ENCODE assay signal across 1 cellular context in the genomic region with DNA sequence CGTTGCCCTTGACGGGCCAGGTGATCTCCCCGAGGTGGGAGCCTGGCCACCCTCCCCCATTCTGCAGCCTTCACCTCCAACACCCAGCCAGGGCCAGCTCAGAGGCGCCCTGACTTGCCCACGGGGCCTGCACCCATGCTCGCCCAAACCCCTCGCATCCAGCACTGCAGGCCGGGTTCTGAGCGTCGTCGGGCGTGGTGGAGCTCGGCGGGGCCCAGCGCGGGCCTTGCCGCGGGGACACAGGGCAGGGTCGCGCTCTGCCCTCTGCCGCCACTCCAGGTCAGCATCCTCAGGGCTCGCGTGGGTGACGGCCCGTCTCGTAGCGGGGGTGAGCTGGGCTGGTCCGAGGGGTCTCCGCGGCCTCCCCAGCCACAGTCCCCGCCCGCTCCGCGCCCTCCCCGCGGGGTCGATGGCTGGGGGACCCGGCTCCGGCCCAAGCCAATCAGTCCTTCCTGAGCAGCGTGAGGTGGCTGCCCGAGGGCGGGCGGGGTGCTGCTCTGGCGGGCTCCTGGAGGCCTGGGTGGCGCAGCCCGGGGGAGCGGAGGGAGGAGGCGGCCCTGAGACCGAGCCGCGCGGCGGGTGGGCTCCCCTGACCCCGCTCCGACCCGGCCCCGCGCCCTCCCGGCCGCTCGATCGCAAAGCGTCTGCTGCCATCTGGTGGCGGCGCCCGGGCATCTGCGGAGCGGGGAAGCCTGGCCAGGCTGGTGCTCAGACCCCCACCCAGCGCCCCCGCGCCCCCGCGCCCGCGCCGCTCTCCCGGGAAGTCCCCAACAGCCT.
A peak's percentile ranks its signal among the peaks of the same experiment; 100 is the strongest.
TF ChIP-seq lines count a peak whose summit lies in the region.

No MANE protein-coding gene starts in this region.

TF ChIP-seq in HEK293, 187 proteins besides CTCF, POLR2A, EP300 and RAD21 (continued from another document and continues in another):
- TF ChIP-seq HOXA7 (CRISPR knock-in tag; IDR thresholded peaks at IDR 0.05; ENCODE audit: borderline replicate concordance) (no peak), SP3 (tag by site-specific recombination; IDR thresholded peaks at IDR 0.05) (no peak), ZNF701 (tag by site-specific recombination; IDR thresholded peaks at IDR 0.05) (no peak), ZNF121 (tag by site-specific recombination; IDR thresholded peaks at IDR 0.05) (no peak), ZNF23 (tag by site-specific recombination; IDR thresholded peaks at IDR 0.05; ENCODE audit: borderline replicate concordance) (no peak), ZNF184 (tag by site-specific recombination; IDR thresholded peaks at IDR 0.05) (no peak; the same call in 1 of the 2 replicates), ZNF596 (tag by site-specific recombination; IDR thresholded peaks at IDR 0.05) (peak; percentile 57; the same call in 1 of the 2 replicates), ZNF211 (tag by site-specific recombination; IDR thresholded peaks at IDR 0.05; ENCODE audit: low read depth) (no peak), ZBTB17 (tag by site-specific recombination; IDR thresholded peaks at IDR 0.05) (no peak), ZEB2 (tag by site-specific recombination; IDR thresholded peaks at IDR 0.05) (no peak), SCRT2 (tag by site-specific recombination; IDR thresholded peaks at IDR 0.05) (no peak), ZNF514 (tag by site-specific recombination; IDR thresholded peaks at IDR 0.05) (no peak), ZBTB48 (tag by site-specific recombination; IDR thresholded peaks at IDR 0.05) (peak; percentile 84), ZNF157 (tag by site-specific recombination; IDR thresholded peaks at IDR 0.05) (no peak), KLF8 (tag by site-specific recombination; IDR thresholded peaks at IDR 0.05) (peak; percentile 33; the same call in 1 of the 2 replicates), KLF7 (tag by site-specific recombination; IDR thresholded peaks at IDR 0.05; ENCODE audit: borderline replicate concordance) (0 out of 2 replicates have a peak, but pooled peaks have one; percentile 10), ZNF433 (tag by site-specific recombination; IDR thresholded peaks at IDR 0.05; ENCODE audit: low read depth) (no peak), ZNF221 (tag by site-specific recombination; IDR thresholded peaks at IDR 0.05; ENCODE audit: borderline replicate concordance) (0 out of 2 replicates have a peak, but pooled peaks have one; percentile 19), ZNF2 (tag by site-specific recombination; IDR thresholded peaks at IDR 0.05) (no peak), ZNF423 (tag by site-specific recombination; IDR thresholded peaks at IDR 0.05) (peak; percentile 60; the same call in 1 of the 2 replicates), ZNF629 (tag by site-specific recombination; IDR thresholded peaks at IDR 0.05) (no peak), ZNF571 (tag by site-specific recombination; IDR thresholded peaks at IDR 0.05) (no peak), ZNF140 (tag by site-specific recombination; IDR thresholded peaks at IDR 0.05) (no peak), ZNF560 (tag by site-specific recombination; IDR thresholded peaks at IDR 0.05; ENCODE audit: borderline replicate concordance) (no peak), ZNF10 (tag by site-specific recombination; IDR thresholded peaks at IDR 0.05) (0 out of 2 replicates have a peak, but pooled peaks have one; percentile 31), ZNF707 (tag by site-specific recombination; IDR thresholded peaks at IDR 0.05) (no peak), ZNF132 (tag by site-specific recombination; IDR thresholded peaks at IDR 0.05; ENCODE audit: borderline replicate concordance) (no peak), SETDB1 (IDR thresholded peaks at IDR 0.05; ENCODE audit: insufficient read length, low read length) (no peak), KLF1 (tag by site-specific recombination; IDR thresholded peaks at IDR 0.05) (peak; percentile 38; the same call in 1 of the 2 replicates), ZNF747 (tag by site-specific recombination; IDR thresholded peaks at IDR 0.05) (no peak), ZNF214 (tag by site-specific recombination; IDR thresholded peaks at IDR 0.05; ENCODE audit: borderline replicate concordance) (no peak), GLI4 (tag by site-specific recombination; IDR thresholded peaks at IDR 0.05) (no peak), ZNF677 (tag by site-specific recombination; IDR thresholded peaks at IDR 0.05) (0 out of 2 replicates have a peak, but pooled peaks have one; percentile 24), ZXDB (tag by site-specific recombination; IDR thresholded peaks at IDR 0.05) (no peak; the same call in none of the 2 replicates), ZBTB7A (tag by site-specific recombination; IDR thresholded peaks at IDR 0.05; ENCODE audit: low read depth) (no peak), GLI2 (tag by site-specific recombination; IDR thresholded peaks at IDR 0.05; ENCODE audit: borderline replicate concordance, low read depth) (no peak), ZSCAN30 (tag by site-specific recombination; IDR thresholded peaks at IDR 0.05) (peak; percentile 98), PRDM1 (tag by site-specific recombination; IDR thresholded peaks at IDR 0.05) (no peak), ZNF530 (tag by site-specific recombination; IDR thresholded peaks at IDR 0.05; ENCODE audit: low read depth) (no peak), ZNF548 (tag by site-specific recombination; IDR thresholded peaks at IDR 0.05) (no peak), ZFP41 (tag by site-specific recombination; IDR thresholded peaks at IDR 0.05; ENCODE audit: borderline replicate concordance) (no peak), ZNF529 (tag by site-specific recombination; IDR thresholded peaks at IDR 0.05; ENCODE audit: insufficient replicate concordance) (no peak), ZNF544 (tag by site-specific recombination; IDR thresholded peaks at IDR 0.05) (no peak), ZNF311 (tag by site-specific recombination; IDR thresholded peaks at IDR 0.05; ENCODE audit: borderline replicate concordance) (no peak), FEZF1 (tag by site-specific recombination; IDR thresholded peaks at IDR 0.05) (no peak)
- TF ChIP-seq, protein P1, sequence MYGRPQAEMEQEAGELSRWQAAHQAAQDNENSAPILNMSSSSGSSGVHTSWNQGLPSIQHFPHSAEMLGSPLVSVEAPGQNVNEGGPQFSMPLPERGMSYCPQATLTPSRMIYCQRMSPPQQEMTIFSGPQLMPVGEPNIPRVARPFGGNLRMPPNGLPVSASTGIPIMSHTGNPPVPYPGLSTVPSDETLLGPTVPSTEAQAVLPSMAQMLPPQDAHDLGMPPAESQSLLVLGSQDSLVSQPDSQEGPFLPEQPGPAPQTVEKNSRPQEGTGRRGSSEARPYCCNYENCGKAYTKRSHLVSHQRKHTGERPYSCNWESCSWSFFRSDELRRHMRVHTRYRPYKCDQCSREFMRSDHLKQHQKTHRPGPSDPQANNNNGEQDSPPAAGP (tag by site-specific recombination; IDR thresholded peaks at IDR 0.05) = peak; percentile 52
- TF ChIP-seq, protein P2, sequence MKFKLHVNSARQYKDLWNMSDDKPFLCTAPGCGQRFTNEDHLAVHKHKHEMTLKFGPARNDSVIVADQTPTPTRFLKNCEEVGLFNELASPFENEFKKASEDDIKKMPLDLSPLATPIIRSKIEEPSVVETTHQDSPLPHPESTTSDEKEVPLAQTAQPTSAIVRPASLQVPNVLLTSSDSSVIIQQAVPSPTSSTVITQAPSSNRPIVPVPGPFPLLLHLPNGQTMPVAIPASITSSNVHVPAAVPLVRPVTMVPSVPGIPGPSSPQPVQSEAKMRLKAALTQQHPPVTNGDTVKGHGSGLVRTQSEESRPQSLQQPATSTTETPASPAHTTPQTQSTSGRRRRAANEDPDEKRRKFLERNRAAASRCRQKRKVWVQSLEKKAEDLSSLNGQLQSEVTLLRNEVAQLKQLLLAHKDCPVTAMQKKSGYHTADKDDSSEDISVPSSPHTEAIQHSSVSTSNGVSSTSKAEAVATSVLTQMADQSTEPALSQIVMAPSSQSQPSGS (tag by site-specific recombination; IDR thresholded peaks at IDR 0.05; ENCODE audit: low read depth) = no peak
- TF ChIP-seq, protein P3, sequence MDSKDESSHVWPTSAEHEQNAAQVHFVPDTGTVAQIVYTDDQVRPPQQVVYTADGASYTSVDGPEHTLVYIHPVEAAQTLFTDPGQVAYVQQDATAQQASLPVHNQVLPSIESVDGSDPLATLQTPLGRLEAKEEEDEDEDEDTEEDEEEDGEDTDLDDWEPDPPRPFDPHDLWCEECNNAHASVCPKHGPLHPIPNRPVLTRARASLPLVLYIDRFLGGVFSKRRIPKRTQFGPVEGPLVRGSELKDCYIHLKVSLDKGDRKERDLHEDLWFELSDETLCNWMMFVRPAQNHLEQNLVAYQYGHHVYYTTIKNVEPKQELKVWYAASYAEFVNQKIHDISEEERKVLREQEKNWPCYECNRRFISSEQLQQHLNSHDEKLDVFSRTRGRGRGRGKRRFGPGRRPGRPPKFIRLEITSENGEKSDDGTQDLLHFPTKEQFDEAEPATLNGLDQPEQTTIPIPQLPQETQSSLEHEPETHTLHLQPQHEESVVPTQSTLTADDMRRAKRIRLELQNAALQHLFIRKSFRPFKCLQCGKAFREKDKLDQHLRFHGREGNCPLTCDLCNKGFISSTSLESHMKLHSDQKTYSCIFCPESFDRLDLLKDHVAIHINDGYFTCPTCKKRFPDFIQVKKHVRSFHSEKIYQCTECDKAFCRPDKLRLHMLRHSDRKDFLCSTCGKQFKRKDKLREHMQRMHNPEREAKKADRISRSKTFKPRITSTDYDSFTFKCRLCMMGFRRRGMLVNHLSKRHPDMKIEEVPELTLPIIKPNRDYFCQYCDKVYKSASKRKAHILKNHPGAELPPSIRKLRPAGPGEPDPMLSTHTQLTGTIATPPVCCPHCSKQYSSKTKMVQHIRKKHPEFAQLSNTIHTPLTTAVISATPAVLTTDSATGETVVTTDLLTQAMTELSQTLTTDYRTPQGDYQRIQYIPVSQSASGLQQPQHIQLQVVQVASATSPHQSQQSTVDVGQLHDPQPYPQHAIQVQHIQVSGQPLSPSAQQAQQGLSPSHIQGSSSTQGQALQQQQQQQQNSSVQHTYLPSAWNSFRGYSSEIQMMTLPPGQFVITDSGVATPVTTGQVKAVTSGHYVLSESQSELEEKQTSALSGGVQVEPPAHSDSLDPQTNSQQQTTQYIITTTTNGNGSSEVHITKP (tag by site-specific recombination; IDR thresholded peaks at IDR 0.05) = no peak
- TF ChIP-seq, protein P4, sequence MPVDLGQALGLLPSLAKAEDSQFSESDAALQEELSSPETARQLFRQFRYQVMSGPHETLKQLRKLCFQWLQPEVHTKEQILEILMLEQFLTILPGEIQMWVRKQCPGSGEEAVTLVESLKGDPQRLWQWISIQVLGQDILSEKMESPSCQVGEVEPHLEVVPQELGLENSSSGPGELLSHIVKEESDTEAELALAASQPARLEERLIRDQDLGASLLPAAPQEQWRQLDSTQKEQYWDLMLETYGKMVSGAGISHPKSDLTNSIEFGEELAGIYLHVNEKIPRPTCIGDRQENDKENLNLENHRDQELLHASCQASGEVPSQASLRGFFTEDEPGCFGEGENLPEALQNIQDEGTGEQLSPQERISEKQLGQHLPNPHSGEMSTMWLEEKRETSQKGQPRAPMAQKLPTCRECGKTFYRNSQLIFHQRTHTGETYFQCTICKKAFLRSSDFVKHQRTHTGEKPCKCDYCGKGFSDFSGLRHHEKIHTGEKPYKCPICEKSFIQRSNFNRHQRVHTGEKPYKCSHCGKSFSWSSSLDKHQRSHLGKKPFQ (tag by site-specific recombination; IDR thresholded peaks at IDR 0.05) = no peak
- TF ChIP-seq, protein P5, sequence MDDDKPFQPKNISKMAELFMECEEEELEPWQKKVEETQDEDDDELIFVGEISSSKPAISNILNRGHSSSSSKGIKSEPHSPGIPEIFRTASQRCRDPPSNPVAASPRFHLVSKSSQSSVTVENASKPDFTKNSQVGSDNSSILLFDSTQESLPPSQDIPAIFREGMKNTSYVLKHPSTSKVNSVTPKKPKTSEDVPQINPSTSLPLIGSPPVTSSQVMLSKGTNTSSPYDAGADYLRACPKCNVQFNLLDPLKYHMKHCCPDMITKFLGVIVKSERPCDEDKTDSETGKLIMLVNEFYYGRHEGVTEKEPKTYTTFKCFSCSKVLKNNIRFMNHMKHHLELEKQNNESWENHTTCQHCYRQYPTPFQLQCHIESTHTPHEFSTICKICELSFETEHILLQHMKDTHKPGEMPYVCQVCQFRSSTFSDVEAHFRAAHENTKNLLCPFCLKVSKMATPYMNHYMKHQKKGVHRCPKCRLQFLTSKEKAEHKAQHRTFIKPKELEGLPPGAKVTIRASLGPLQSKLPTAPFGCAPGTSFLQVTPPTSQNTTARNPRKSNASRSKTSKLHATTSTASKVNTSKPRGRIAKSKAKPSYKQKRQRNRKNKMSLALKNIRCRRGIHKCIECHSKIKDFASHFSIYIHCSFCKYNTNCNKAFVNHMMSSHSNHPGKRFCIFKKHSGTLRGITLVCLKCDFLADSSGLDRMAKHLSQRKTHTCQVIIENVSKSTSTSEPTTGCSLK (tag by site-specific recombination; IDR thresholded peaks at IDR 0.05) = no peak
- TF ChIP-seq, protein P6, sequence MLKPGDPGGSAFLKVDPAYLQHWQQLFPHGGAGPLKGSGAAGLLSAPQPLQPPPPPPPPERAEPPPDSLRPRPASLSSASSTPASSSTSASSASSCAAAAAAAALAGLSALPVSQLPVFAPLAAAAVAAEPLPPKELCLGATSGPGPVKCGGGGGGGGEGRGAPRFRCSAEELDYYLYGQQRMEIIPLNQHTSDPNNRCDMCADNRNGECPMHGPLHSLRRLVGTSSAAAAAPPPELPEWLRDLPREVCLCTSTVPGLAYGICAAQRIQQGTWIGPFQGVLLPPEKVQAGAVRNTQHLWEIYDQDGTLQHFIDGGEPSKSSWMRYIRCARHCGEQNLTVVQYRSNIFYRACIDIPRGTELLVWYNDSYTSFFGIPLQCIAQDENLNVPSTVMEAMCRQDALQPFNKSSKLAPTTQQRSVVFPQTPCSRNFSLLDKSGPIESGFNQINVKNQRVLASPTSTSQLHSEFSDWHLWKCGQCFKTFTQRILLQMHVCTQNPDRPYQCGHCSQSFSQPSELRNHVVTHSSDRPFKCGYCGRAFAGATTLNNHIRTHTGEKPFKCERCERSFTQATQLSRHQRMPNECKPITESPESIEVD (tag by site-specific recombination; IDR thresholded peaks at IDR 0.05) = no peak
- TF ChIP-seq, protein P7, sequence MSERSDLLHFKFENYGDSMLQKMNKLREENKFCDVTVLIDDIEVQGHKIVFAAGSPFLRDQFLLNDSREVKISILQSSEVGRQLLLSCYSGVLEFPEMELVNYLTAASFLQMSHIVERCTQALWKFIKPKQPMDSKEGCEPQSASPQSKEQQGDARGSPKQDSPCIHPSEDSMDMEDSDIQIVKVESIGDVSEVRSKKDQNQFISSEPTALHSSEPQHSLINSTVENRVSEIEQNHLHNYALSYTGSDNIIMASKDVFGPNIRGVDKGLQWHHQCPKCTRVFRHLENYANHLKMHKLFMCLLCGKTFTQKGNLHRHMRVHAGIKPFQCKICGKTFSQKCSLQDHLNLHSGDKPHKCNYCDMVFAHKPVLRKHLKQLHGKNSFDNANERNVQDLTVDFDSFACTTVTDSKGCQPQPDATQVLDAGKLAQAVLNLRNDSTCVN (tag by site-specific recombination; optimal IDR thresholded peaks at IDR 0.05) = peak; percentile 93
